8 cellular contexts compared by ENCODE assay signal in the genomic region with DNA sequence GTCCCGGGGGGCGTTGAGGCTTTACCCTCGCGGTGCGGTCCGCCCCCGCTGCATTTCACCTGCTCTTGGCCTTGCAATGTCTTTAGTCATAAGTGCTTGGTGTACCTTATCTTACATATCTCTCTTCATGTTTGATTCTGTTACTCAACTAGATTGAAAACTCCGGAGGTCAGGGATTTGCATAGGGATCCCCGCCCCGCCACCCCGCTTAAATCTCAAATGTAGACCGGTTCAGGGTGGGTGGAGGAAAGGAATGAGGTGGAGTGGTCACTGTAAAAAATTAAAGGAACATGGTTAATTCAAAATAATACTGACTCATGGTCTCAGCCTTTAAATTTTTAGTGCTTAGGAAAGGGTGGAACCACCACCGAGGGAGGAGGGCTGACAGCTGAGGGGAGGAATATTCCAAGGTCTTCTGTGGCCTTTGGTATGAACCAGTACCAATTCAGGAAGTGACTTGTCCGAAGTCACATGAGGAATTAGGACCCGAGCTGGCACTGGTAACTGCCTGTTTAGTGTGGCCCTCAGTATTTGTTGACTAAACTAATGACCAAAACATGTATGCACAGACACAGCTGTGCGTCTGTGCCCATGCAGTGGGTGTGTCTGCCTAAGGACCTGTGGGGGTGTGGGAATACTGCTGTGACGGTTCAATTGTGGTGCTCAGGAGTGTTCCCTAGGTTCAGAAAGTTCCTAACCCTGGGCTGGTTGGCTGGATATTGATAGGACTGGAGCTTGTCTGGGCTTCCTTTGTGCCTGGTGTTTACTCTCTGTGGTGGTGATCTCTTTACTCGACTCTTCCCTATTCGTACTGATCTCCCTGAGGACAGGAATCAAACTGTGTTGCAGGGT. TPM values are rescaled to one million over a fixed set of nuclear protein-coding genes. Genes with fewer than 3 reads are reported as not detected.
DNase-seq lines count a peak whose midpoint lies in the region; ATAC-seq and TF ChIP-seq lines count a peak whose summit lies in the region.

No MANE protein-coding gene starts in this region.

- peak overlapping the region; percentile 96 for H3K27ac ChIP-seq in upper lobe of right lung

- H3K4me3 ChIP-seq in NB4 (ENCODE audit: low read depth, low read length) (peak overlapping the region; percentile 96), upper lobe of right lung (peak overlapping the region; percentile 98)

- no peaks in the 10 kb centered on the region for H3K27me3 ChIP-seq in upper lobe of right lung

- CTCF ChIA-PET in activated CD8-positive, alpha-beta T cell treated with anti-CD3 and anti-CD28 coated beads, Interleukin-2, amount 10 ng/mL, durations not matched to agents 7 days and 5 days (lab: Charles Lee), result interaction anchor here (1.2 to 1.5 kb wide), 2 partner anchors 66 to 309 kb away, joined by 3 read pairs; no protein-coding TSS in a partner anchor

- peaks cover 55% of the 10 kb centered on the region for H3K4me1 Mint-ChIP-seq in activated CD8-positive, alpha-beta T cell treated with anti-CD3 and anti-CD28 coated beads, Interleukin-2, amount 10 ng/mL, durations not matched to agents 7 days and 5 days (ENCODE audit: low read depth)
- peaks cover 32% of the 10 kb centered on the region for H3K4me1 Mint-ChIP-seq in neural crest cell

- TF ChIP-seq POLR2A in NB4 (IDR thresholded peaks at IDR 0.05; ENCODE audit: extremely low read depth, insufficient read length), result no peak

- peak overlapping the region; percentile 89 for H3K27ac Mint-ChIP-seq in activated CD8-positive, alpha-beta T cell treated with anti-CD3 and anti-CD28 coated beads, Interleukin-2, amount 10 ng/mL, durations not matched to agents 7 days and 5 days
- H3K27ac Mint-ChIP-seq in neural crest cell (ENCODE audit: unreplicated experiment), result peak overlapping the region; percentile 75

- H3K9me3 Mint-ChIP-seq in activated CD8-positive, alpha-beta T cell treated with anti-CD3 and anti-CD28 coated beads, Interleukin-2, amount 10 ng/mL, durations not matched to agents 7 days and 5 days (ENCODE audit: insufficient read depth), result no peaks in the 10 kb centered on the region
- H3K9me3 Mint-ChIP-seq in neural crest cell, result no peaks in the 10 kb centered on the region

- no peaks in the 10 kb centered on the region for H3K27me3 Mint-ChIP-seq in activated CD8-positive, alpha-beta T cell treated with anti-CD3 and anti-CD28 coated beads, Interleukin-2, amount 10 ng/mL, durations not matched to agents 7 days and 5 days (ENCODE audit: low read depth)
- no peaks in the 10 kb centered on the region for H3K27me3 Mint-ChIP-seq in neural crest cell (ENCODE audit: low read depth)

- DNase-seq in NCI-H82 (lab: John Stamatoyannopoulos, UW), result peak; percentile 13
- DNase-seq in NCI-H82 treated with DMSO at 0.1 percent for 48 hours (lab: John Stamatoyannopoulos, UW; ENCODE audit: unreplicated experiment), result no peak
- peak; percentile 71 for DNase-seq in NB4 (ENCODE audit: low read depth)
- peak; percentile 27 for DNase-seq in activated CD8-positive, alpha-beta T cell treated with anti-CD3 and anti-CD28 coated beads, Interleukin-2, amount 10 ng/mL, durations not matched to agents 7 days and 5 days
- peak; percentile 43 for DNase-seq in fibroblast of peridontal ligament (ENCODE audit: extremely low read depth)
- no peak for DNase-seq in neural crest cell (ENCODE audit: low read depth, low spot score)
- peak; percentile 69 for DNase-seq in upper lobe of right lung

- H3K4me1 ChIP-seq in upper lobe of right lung, result peaks cover 22% of the 10 kb centered on the region

- TF ChIP-seq CTCF in NB4 (IDR thresholded peaks at IDR 0.05; ENCODE audit: low read depth, low read length) (no peak), neural crest cell (conservative IDR thresholded peaks at IDR 0.05) (no peak), upper lobe of right lung (IDR thresholded peaks at IDR 0.05) (no peak)

- no peaks in the 10 kb centered on the region for H3K36me3 ChIP-seq in upper lobe of right lung

- H3K4me3 Mint-ChIP-seq in activated CD8-positive, alpha-beta T cell treated with anti-CD3 and anti-CD28 coated beads, Interleukin-2, amount 10 ng/mL, durations not matched to agents 7 days and 5 days, result peak overlapping the region; percentile 85
- H3K4me3 Mint-ChIP-seq in neural crest cell, result peak overlapping the region; percentile 96

- intact Hi-C loops in upper lobe of right lung (cut with DNase I), result no loop called here

- ATAC-seq in HG02571 (IDR thresholded peaks at IDR 0.05; ENCODE audit: unreplicated experiment), result peak; percentile 32
- no peak for ATAC-seq in activated CD8-positive, alpha-beta T cell treated with anti-CD3 and anti-CD28 coated beads, Interleukin-2, amount 10 ng/mL, durations not matched to agents 7 days and 5 days
- peak; percentile 66 for ATAC-seq in upper lobe of right lung

- POLR2A ChIA-PET in activated CD8-positive, alpha-beta T cell treated with anti-CD3 and anti-CD28 coated beads, Interleukin-2, amount 10 ng/mL, durations not matched to agents 7 days and 5 days (lab: Charles Lee), result interaction anchor here (1.2 to 3.6 kb wide), 2 partner anchors 13 kb away, joined by 9 to 70 read pairs; a partner anchor contains a TSS

- peaks cover 19% of the 10 kb centered on the region for H3K36me3 Mint-ChIP-seq in activated CD8-positive, alpha-beta T cell treated with anti-CD3 and anti-CD28 coated beads, Interleukin-2, amount 10 ng/mL, durations not matched to agents 7 days and 5 days (ENCODE audit: low read depth)
- peaks cover 2% of the 10 kb centered on the region for H3K36me3 Mint-ChIP-seq in neural crest cell (ENCODE audit: low read depth)

- no peaks in the 10 kb centered on the region for H3K9me3 ChIP-seq in upper lobe of right lung

RNA-seq across cellular contexts. Expression of a gene that starts 1.0 kb away (rescaled TPM):
- total RNA-seq in activated CD8-positive, alpha-beta T cell treated with anti-CD3 and anti-CD28 coated beads, Interleukin-2, amount 10 ng/mL, durations not matched to agents 7 days and 5 days, result 10 to 100 TPM; 62.0 to 64.5 TPM
- total RNA-seq in neural crest cell, result 44.6 and 44.9 TPM in 2 replicates
- 73.9 TPM for total RNA-seq in upper lobe of right lung

RNA-seq across cellular contexts. Expression of a gene that starts 12.9 kb away (rescaled TPM):
- total RNA-seq in activated CD8-positive, alpha-beta T cell treated with anti-CD3 and anti-CD28 coated beads, Interleukin-2, amount 10 ng/mL, durations not matched to agents 7 days and 5 days, result 10 to 100 TPM; 50.8 to 51.8 TPM
- total RNA-seq in neural crest cell (154 and 159 TPM in 2 replicates), upper lobe of right lung (77.8 TPM)

Comparison
In these comparisons a context has a peak if more than half of its experiments do, and no peak if none do; other contexts are left out.
1. DNase-seq: peak in NCI-H82 (single experiment), NB4 (single experiment), activated CD8-positive, alpha-beta T cell treated with anti-CD3 and anti-CD28 coated beads, Interleukin-2, amount 10 ng/mL, durations not matched to agents 7 days and 5 days (single experiment), fibroblast of peridontal ligament (single experiment) and upper lobe of right lung (single experiment); none in NCI-H82 treated with DMSO at 0.1 percent for 48 hours (single experiment) and neural crest cell (single experiment).